ENCODE assay signal across 8 cellular contexts in the genomic region with DNA sequence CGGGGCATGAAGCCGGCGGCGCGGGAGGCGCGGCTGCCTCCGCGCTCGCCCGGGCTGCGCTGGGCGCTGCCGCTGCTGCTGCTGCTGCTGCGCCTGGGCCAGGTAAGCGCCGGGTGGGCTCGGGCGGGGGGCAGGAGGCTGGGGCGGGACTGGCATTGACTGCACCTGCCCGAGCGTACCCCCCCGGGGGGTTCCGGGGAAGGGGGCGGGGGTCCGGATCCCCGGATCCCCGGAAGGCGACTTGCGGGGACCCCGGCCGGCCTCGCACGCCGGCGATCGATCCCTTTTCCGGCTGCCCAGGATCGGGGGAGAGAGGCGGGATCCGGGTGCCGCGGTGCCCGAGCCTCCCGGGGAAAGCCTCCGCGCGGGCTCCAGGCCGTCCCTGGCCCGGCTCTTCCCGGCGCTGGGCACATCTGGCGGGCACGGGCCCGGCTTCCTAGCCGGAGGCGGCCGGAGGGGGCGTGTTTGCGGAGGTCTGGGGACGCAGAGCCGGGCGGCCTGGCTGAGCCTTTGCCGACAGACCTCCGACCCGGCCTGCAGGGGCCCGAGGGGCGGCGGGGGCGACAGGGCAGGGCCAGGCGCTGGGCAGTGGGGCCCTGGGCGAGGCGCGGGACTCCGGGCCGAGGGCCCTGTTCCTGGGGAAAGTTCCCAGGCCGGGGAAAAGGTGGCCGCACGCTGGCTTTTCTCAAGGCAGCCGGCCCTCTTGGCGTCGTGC. TPM values are rescaled to one million over a fixed set of nuclear protein-coding genes. Genes with fewer than 3 reads are reported as not detected.
DNase-seq lines count a peak whose midpoint lies in the region; ATAC-seq, FAIRE-seq and TF ChIP-seq lines count a peak whose summit lies in the region.

No MANE protein-coding gene starts in this region.

- H3K9me3 Mint-ChIP-seq in CD14-positive monocyte (no peaks in the 10 kb centered on the region), T-cell (no peaks in the 10 kb centered on the region)

- DNase-seq in CD14-positive monocyte (ENCODE audit: low spot score) (peak; percentile 57), T-cell (peak in 1 of 34 experiments; percentile 29), dorsolateral prefrontal cortex (peak in 6 of 10 donors; percentile 24 to 75 (median 50)), lung microvascular endothelial cell (ENCODE audit: low read depth in 2 of 2) (peak; percentile 32 to 59), RCC 7860 (ENCODE audit: low spot score) (no peak)

- peak; percentile 63 for ATAC-seq in GM18909 (IDR thresholded peaks at IDR 0.05; ENCODE audit: poor library complexity, unreplicated experiment)
- peak; percentile 53 for ATAC-seq in HG03175 (IDR thresholded peaks at IDR 0.05; ENCODE audit: unreplicated experiment)
- ATAC-seq in T-cell (replicated peaks in 1 of 4), result peak; percentile 17 to 76 (median 56)

- intact Hi-C loops in CD14-positive monocyte (cut with micrococcal nuclease) (loop anchor here (5.0 kb wide), 3 partner anchors 34 to 51 kb away; no protein-coding TSS in a partner anchor), dorsolateral prefrontal cortex (cut with DNase I) (loop anchor here (2.0 to 5.0 kb wide), 4 partner anchors 44 to 128 kb away; no protein-coding TSS in a partner anchor)

- H3K4me1 Mint-ChIP-seq in CD14-positive monocyte, result peaks cover 59% of the 10 kb centered on the region
- H3K4me1 Mint-ChIP-seq in T-cell, result peaks cover 33 to 42% (median 37%) of the 10 kb centered on the region in 3 donors

- H3K4me3 Mint-ChIP-seq in CD14-positive monocyte (peak overlapping the region; percentile 94 to 98), T-cell (peak overlapping the region; percentile 82 to 94 (median 91))

- H3K4me3 ChIP-seq in dorsolateral prefrontal cortex, result peak overlapping the region; percentile 66 to 96 (median 89)
- H3K4me3 ChIP-seq in thymus (ENCODE audit: low read length), result peak overlapping the region; percentile 75

- H3K36me3 Mint-ChIP-seq in CD14-positive monocyte (peaks cover 6 to 21% of the 10 kb centered on the region in 2 donors), T-cell (peaks cover 1% of the 10 kb centered on the region)

- no peaks in the 10 kb centered on the region for H3K9me3 ChIP-seq in thymus (ENCODE audit: control insufficient read depth)

- FAIRE-seq in RCC 7860 (lab: Jason Lieb, UNC), result no peak

- POLR2A ChIA-PET in T-cell (lab: Charles Lee), result interaction anchor here in 1 of 2 donors (1.2 kb wide), 1 partner anchor 21 kb away, joined by 6 read pairs; no protein-coding TSS in a partner anchor

- H3K27me3 Mint-ChIP-seq in CD14-positive monocyte (ENCODE audit: low read depth in 3 of 3) (peaks cover 0 to 11% (median 7%) of the 10 kb centered on the region in 3 donors), T-cell (no peaks in the 10 kb centered on the region)

- WGBS in thymus, result under 1% methylated on average over 82 of the region's 82 CpGs

- TF ChIP-seq CTCF in CD14-positive monocyte (IDR thresholded peaks at IDR 0.05) (peak; percentile 23), dorsolateral prefrontal cortex (IDR thresholded peaks at IDR 0.05 in 54 of 56, conservative IDR thresholded peaks at IDR 0.05 in 2 of 56; ENCODE audit: low read depth in 1 of 56, partially characterized antibody in 56 of 56) (peak in 30 of 56 donors; percentile 9 to 41 (median 24))

- H3K27ac Mint-ChIP-seq in CD14-positive monocyte, result peak overlapping the region in 4 of 7 donors; percentile 91 to 96 (median 92)
- H3K27ac Mint-ChIP-seq in T-cell, result no peak overlapping the region

- H3K27me3 ChIP-seq in dorsolateral prefrontal cortex (no peaks in the 10 kb centered on the region), thymus (ENCODE audit: control insufficient read depth, insufficient read depth) (peaks cover 24% of the 10 kb centered on the region)

- H3K36me3 ChIP-seq in thymus (ENCODE audit: control insufficient read depth, insufficient read depth), result no peaks in the 10 kb centered on the region

- CTCF ChIA-PET in T-cell (lab: Charles Lee), result no interaction called here

- H3K4me1 ChIP-seq in thymus (ENCODE audit: control insufficient read depth, insufficient read depth, low read length), result no peaks in the 10 kb centered on the region

- H3K27ac ChIP-seq in dorsolateral prefrontal cortex, result peak overlapping the region; percentile 5 to 96 (median 89)
- peak overlapping the region; percentile 86 for H3K27ac ChIP-seq in thymus (ENCODE audit: low read depth)

RNA-seq across cellular contexts. Expression of a gene that starts 0.7 kb away (rescaled TPM):
- 10 to 100 TPM in 1 of 2 donors, 1 to 10 TPM in 1; 10.0 to 14.6 TPM for polyA plus RNA-seq in CD14-positive monocyte
- total RNA-seq in T-cell, result 10 to 100 TPM; 44.8 to 71.0 (median 57.9) TPM
- total RNA-seq in dorsolateral prefrontal cortex, result 10 to 100 TPM; 28.6 to 58.8 (median 37.2) TPM
- total RNA-seq in lung microvascular endothelial cell, result under 0.01 and 0.65 TPM in 2 replicates
- 4.4 TPM for polyA plus RNA-seq in thymus

Comparison
In these comparisons a context has a peak if more than half of its experiments do, and no peak if none do; other contexts are left out.
1. H3K27ac Mint-ChIP-seq: peak in CD14-positive monocyte (4 of 7); none in T-cell (0 of 2).
2. RNA of a gene that starts 0.7 kb away (total RNA-seq): 44.8 to 71.0 TPM in T-cell and 28.6 to 58.8 TPM in dorsolateral prefrontal cortex; under 0.01 to 0.65 TPM in lung microvascular endothelial cell; every median in the first group is over 10 times any median in the second.
3. Peak in every context shown above with its lines, with median percentiles within 50 percentile points of each other: ATAC-seq.